In the genomic region with DNA sequence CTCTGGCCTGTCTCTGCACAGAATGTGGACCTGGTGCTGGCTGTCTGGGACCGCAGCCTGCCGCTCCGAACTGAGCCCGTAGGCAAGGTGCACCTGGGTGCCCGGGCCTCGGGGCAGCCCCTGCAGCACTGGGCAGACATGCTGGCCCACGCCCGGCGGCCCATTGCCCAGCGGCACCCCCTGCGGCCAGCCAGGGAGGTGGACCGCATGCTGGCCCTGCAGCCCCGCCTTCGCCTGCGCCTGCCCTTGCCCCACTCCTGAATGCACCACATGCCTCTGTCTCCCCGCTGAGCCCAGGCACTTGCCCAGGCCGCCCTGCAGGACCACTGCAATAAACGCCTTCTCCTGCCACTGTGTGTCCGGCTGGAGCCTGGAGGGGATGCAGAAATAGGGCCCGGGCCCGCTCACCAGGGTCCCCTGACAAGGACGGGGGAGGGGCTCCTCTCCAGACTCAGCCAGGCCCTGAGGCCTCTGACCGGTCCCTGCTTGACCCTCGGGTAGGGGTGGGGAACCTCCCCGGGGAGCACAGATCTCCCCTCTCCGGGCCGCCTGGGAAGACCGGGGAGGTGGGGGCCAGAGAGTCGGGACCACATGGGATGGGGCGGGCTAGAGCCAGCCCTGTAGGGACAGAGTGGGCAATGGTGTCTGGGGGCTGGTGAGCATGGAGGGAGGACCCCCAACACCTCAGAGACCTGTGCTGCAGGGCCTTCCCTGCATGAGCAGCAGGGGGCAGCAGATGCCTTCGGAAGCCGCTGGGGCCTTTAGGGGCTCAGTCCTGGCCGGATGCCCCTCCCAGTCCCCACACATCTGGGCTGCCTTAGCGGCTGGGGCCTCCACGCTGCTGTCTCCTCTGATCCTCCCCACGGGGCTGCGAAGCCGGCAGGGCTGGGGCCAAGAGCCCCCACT, we compare ENCODE assay signal across 8 cellular contexts. TPM values are rescaled to one million over a fixed set of nuclear protein-coding genes. Genes with fewer than 3 reads are reported as not detected.
DNase-seq lines count a peak whose midpoint lies in the region; ATAC-seq and TF ChIP-seq lines count a peak whose summit lies in the region.

No MANE protein-coding gene starts in this region.

- no peaks in the 10 kb centered on the region for H3K4me1 ChIP-seq in testis

- H3K4me2 ChIP-seq in neural cell (ENCODE audit: low read length): no peak overlapping the region

- WGBS in testis, 2 donors: 70 to 88% methylated on average over 5 to 33 of the region's 38 CpGs

- H4K20me1 ChIP-seq in neural cell (ENCODE audit: insufficient read depth): no peaks in the 10 kb centered on the region

- peak; percentile 77 for TF ChIP-seq RAD21 in neural cell (conservative IDR thresholded peaks at IDR 0.05)

- H3K4me3 ChIP-seq in GM06990 (replicated peaks; ENCODE audit: low read depth, low read length) (no peak overlapping the region), neural cell (ENCODE audit: low read length) (no peak overlapping the region), testis (no peak overlapping the region)

- intact Hi-C loops in testis (cut with DNase I; ENCODE audit: low total_unique reads): loop anchor here (10.0 kb wide), 2 partner anchors 183 to 317 kb away; no protein-coding TSS in a partner anchor

- H3K27me3 ChIP-seq in GM06990 (replicated peaks; ENCODE audit: control insufficient read depth, insufficient read depth, low read length) (no peaks in the 10 kb centered on the region; the same call in 1 of the 2 replicates), neural cell (ENCODE audit: insufficient read depth, low read depth, low read length) (no peaks in the 10 kb centered on the region), testis (no peaks in the 10 kb centered on the region)

- H3F3A ChIP-seq in neural cell (ENCODE audit: insufficient read depth, low read length, poor library complexity, severe bottlenecking): no peaks in the 10 kb centered on the region

- H3K79me2 ChIP-seq in neural cell (replicated peaks; ENCODE audit: insufficient read depth, low read length): no peaks in the 10 kb centered on the region

- H3K9ac ChIP-seq in neural cell (ENCODE audit: low read length): no peak overlapping the region

- TF ChIP-seq EP300 in neural cell (conservative IDR thresholded peaks at IDR 0.05; ENCODE audit: poor library complexity, severe bottlenecking): no peak

- no peak overlapping the region for H2AFZ ChIP-seq in neural cell (ENCODE audit: low read depth, low read length)

- DNase-seq in GM06990 (ENCODE audit: extremely low read depth, insufficient read length) (peak; percentile 58), H4 (ENCODE audit: low spot score) (peak; percentile 67), NCI-H460 (ENCODE audit: extremely low read depth, low read depth) (peak; percentile 19), epidermal melanocyte (ENCODE audit: insufficient read length, low spot score) (peak; percentile 83), testis (peak; percentile 56)
- peak; percentile 61 to 73 for DNase-seq in activated CD8-positive, alpha-beta memory T cell treated with anti-CD3 and anti-CD28 coated beads for 4 hours (ENCODE audit: low read depth in 2 of 2)

- TF ChIP-seq CTCF in GM06990 (IDR thresholded peaks at IDR 0.05; ENCODE audit: insufficient read depth, low read length, poor library complexity, severe bottlenecking): peak; percentile 95
- TF ChIP-seq CTCF in neural cell (IDR thresholded peaks at IDR 0.05; ENCODE audit: poor library complexity, severe bottlenecking): peak; percentile 78
- peak; percentile 78 to 82 (median 81) for TF ChIP-seq CTCF in testis (IDR thresholded peaks at IDR 0.05)

- no peaks in the 10 kb centered on the region for H3K9me3 ChIP-seq in neural cell (ENCODE audit: low read length)
- no peaks in the 10 kb centered on the region for H3K9me3 ChIP-seq in testis

- no peak for TF ChIP-seq POLR2A in testis (IDR thresholded peaks at IDR 0.05)

- H3K36me3 ChIP-seq in GM06990 (ENCODE audit: control insufficient read depth, insufficient read depth, low read length): no peaks in the 10 kb centered on the region
- no peaks in the 10 kb centered on the region for H3K36me3 ChIP-seq in neural cell (ENCODE audit: insufficient read depth, low read length)
- H3K36me3 ChIP-seq in testis (ENCODE audit: low read depth, missing control alignments): no peaks in the 10 kb centered on the region

- no peaks in the 10 kb centered on the region for H3K9me2 ChIP-seq in neural cell (ENCODE audit: insufficient read depth, low read length)

- no peak for ATAC-seq in GM19463 (IDR thresholded peaks at IDR 0.05; ENCODE audit: unreplicated experiment)

- H3K27ac ChIP-seq in neural cell (ENCODE audit: low read length) (no peak overlapping the region), testis (no peak overlapping the region)

TF ChIP-seq in neural cell, 6 proteins besides CTCF, POLR2A, EP300 and RAD21:
- TF ChIP-seq EZH2 (IDR thresholded peaks at IDR 0.05; ENCODE audit: borderline replicate concordance, insufficient read depth, low read length, poor library complexity, severe bottlenecking) (no peak), SMC3 (conservative IDR thresholded peaks at IDR 0.05; ENCODE audit: poor library complexity) (peak; percentile 82)

RNA-seq across cellular contexts. Expression of gene TNNI2, which starts 1.4 kb away (rescaled TPM):
- not detected in 2 replicates for total RNA-seq in H4 (2014; rRNA removed; shearing (Covaris generic))
- not detected in 2 replicates for total RNA-seq in NCI-H460 (2014; rRNA removed; shearing (Covaris generic))
- not detected in 2 replicates for polyA plus RNA-seq in NCI-H460 (2014; cell fraction: nucleus; rRNA removed)
- polyA plus RNA-seq in neural cell (not detected in 2 replicates), testis (ENCODE audit: insufficient read depth, low read depth, low replicate concordance) (8.6 TPM)
- not detected in 2 replicates for polyA minus RNA-seq in neural cell
- total RNA-seq in testis: not detected

RNA-seq across cellular contexts. Expression of gene SYT8, which starts 2.6 kb away (rescaled TPM):
- total RNA-seq in H4 (2014; rRNA removed; shearing (Covaris generic)): not detected in 2 replicates
- total RNA-seq in NCI-H460 (2014; rRNA removed; shearing (Covaris generic)): not detected in 2 replicates
- polyA plus RNA-seq in NCI-H460 (2014; cell fraction: nucleus; rRNA removed): not detected in 2 replicates
- polyA plus RNA-seq in neural cell (not detected in 2 replicates), testis (ENCODE audit: insufficient read depth, low read depth, low replicate concordance) (0.98 TPM)
- not detected in 2 replicates for polyA minus RNA-seq in neural cell
- total RNA-seq in testis: 1 to 10 TPM; 1.7 to 2.7 TPM

RNA-seq across cellular contexts. Expression of gene LSP1, which starts 15.5 kb away (rescaled TPM):
- 3.3 TPM in 2 replicates for total RNA-seq in H4 (2014; rRNA removed; shearing (Covaris generic))
- not detected in 2 replicates for total RNA-seq in NCI-H460 (2014; rRNA removed; shearing (Covaris generic))
- polyA plus RNA-seq in NCI-H460 (2014; cell fraction: nucleus; rRNA removed): not detected in 2 replicates
- not detected in 2 replicates for polyA plus RNA-seq in neural cell
- not detected in 2 replicates for polyA minus RNA-seq in neural cell
- 10 to 100 TPM; 13.0 to 19.9 TPM for total RNA-seq in testis
- 50.1 TPM for polyA plus RNA-seq in testis (ENCODE audit: insufficient read depth, low read depth, low replicate concordance)

RNA-seq across cellular contexts. Expression of gene PRR33, which starts 54.3 kb away (rescaled TPM):
- not detected in 2 replicates for total RNA-seq in H4 (2014; rRNA removed; shearing (Covaris generic))
- total RNA-seq in NCI-H460 (2014; rRNA removed; shearing (Covaris generic)): not detected in 2 replicates
- not detected in 2 replicates for polyA plus RNA-seq in NCI-H460 (2014; cell fraction: nucleus; rRNA removed)
- not detected in 2 replicates for polyA plus RNA-seq in neural cell
- not detected in 2 replicates for polyA minus RNA-seq in neural cell
- under 1 TPM in 1 of 2 donors, not detected in 1; 0.06 TPM for total RNA-seq in testis
- not detected for polyA plus RNA-seq in testis (ENCODE audit: insufficient read depth, low read depth, low replicate concordance)

Comparison
In these comparisons a context has a peak if more than half of its experiments do, and no peak if none do; other contexts are left out.
1. DNase-seq: peak in every context shown above with its lines; median percentile 83 in epidermal melanocyte; 67 in H4; 67 in activated CD8-positive, alpha-beta memory T cell treated with anti-CD3 and anti-CD28 coated beads for 4 hours; 58 in GM06990; 56 in testis; 19 in NCI-H460.